ENCODE assay signal across 27 cellular contexts in genomic region chr3:196654006-196654405, GRCh38. TPM values are rescaled to one million over a fixed set of nuclear protein-coding genes. Genes with fewer than 3 reads are reported as not detected.
DNase-seq lines count a peak whose midpoint lies in the region; ATAC-seq and TF ChIP-seq lines count a peak whose summit lies in the region.
"Had no signal": no experiment of that assay in that cellular context is flagged by ENCODE, and none has a peak within 500 bp of the region (broad histone marks: within the 10 kb centered on the region; RNA-seq: fewer than 3 reads in every experiment).

No MANE protein-coding gene starts in this region.

- H3K27ac ChIP-seq in mammary epithelial cell (ENCODE audit: insufficient read depth, low read depth, low read length), result no peak overlapping the region
- H3K27ac ChIP-seq: dorsolateral prefrontal cortex, pancreas had no signal

- H3K9ac ChIP-seq in mammary epithelial cell (ENCODE audit: insufficient read depth, low read length), result no peak overlapping the region

- in situ Hi-C loops in mammary epithelial cell (cut with MboI; ENCODE audit: low sequenced_read_pairs in 2 of 2), result no loop called here

- CTCF ChIA-PET in mammary epithelial cell (lab: Charles Lee; ENCODE audit: low non-redundant PET) (no interaction called here), MCF 10A (lab: Yijun Ruan, JAX) (interaction anchor here (0.6 to 2.0 kb wide), 3 partner anchors 37 to 728 kb away, joined by 3 to 6 read pairs (median 3); no protein-coding TSS in a partner anchor)

- H3K36me3 ChIP-seq in mammary epithelial cell (ENCODE audit: insufficient read depth, low read length), result no peaks in the 10 kb centered on the region
- no peaks in the 10 kb centered on the region for H3K36me3 ChIP-seq in mucosa of descending colon (ENCODE audit: low read depth)
- H3K36me3 ChIP-seq: BE2C, pancreas had no signal

- H3K79me2 ChIP-seq in mammary epithelial cell (ENCODE audit: insufficient read depth, low read length), result no peaks in the 10 kb centered on the region

- peaks cover 28% of the 10 kb centered on the region for H3K4me1 ChIP-seq in mammary epithelial cell (ENCODE audit: insufficient read depth, low read length)
- H3K4me1 ChIP-seq in mucosa of descending colon (ENCODE audit: low read depth), result no peaks in the 10 kb centered on the region
- H3K4me1 ChIP-seq: pancreas had no signal

- no peak overlapping the region for H3K4me3 Mint-ChIP-seq in MCF 10A (ENCODE audit: unreplicated experiment)
- H3K4me3 Mint-ChIP-seq in natural killer cell treated with Interleukin-12 subunit alpha and Interleukin-12 subunit beta and Interleukin-15 and Interleukin-18, amount 100 ng/mL, for 72 hours, result no peak overlapping the region
- H3K4me3 Mint-ChIP-seq: HFFc6, mesothelial cell of epicardium, nephron had no signal

- H3K9me3 ChIP-seq in mammary epithelial cell (replicated peaks; ENCODE audit: insufficient read depth, low read length) (no peaks in the 10 kb centered on the region), mucosa of descending colon (no peaks in the 10 kb centered on the region)
- H3K9me3 ChIP-seq: BE2C, left lung, pancreas had no signal

- no peaks in the 10 kb centered on the region for H4K20me1 ChIP-seq in mammary epithelial cell (ENCODE audit: insufficient read depth, low read length)

- peaks cover 21% of the 10 kb centered on the region for H3K4me1 Mint-ChIP-seq in MCF 10A (ENCODE audit: insufficient read depth, unreplicated experiment)
- peaks cover 24 to 41% of the 10 kb centered on the region in 2 donors for H3K4me1 Mint-ChIP-seq in natural killer cell treated with Interleukin-12 subunit alpha and Interleukin-12 subunit beta and Interleukin-15 and Interleukin-18, amount 100 ng/mL, for 72 hours (ENCODE audit: low read depth in 2 of 2)

- no peak for TF ChIP-seq CTCF in mammary epithelial cell (conservative IDR thresholded peaks at IDR 0.05 in 1 of 2, IDR thresholded peaks at IDR 0.05 in 1 of 2; ENCODE audit: extremely low read depth in 1 of 2, insufficient read depth in 1 of 2, low read depth in 1 of 2, low read length in 2 of 2)
- TF ChIP-seq CTCF in MCF 10A (IDR thresholded peaks at IDR 0.05; ENCODE audit: unreplicated experiment), result no peak
- TF ChIP-seq CTCF in mucosa of descending colon (IDR thresholded peaks at IDR 0.05), result no peak

- H3K27ac Mint-ChIP-seq in MCF 10A (ENCODE audit: low read depth, unreplicated experiment), result no peak overlapping the region
- peak overlapping the region; percentile 24 to 76 for H3K27ac Mint-ChIP-seq in natural killer cell treated with Interleukin-12 subunit alpha and Interleukin-12 subunit beta and Interleukin-15 and Interleukin-18, amount 100 ng/mL, for 72 hours
- H3K27ac Mint-ChIP-seq: HFFc6, mesothelial cell of epicardium, nephron had no signal

- POLR2A ChIA-PET in MCF 10A (lab: Yijun Ruan, JAX), result no interaction called here

- no peaks in the 10 kb centered on the region for H3K27me3 ChIP-seq in mammary epithelial cell (ENCODE audit: insufficient read depth, low read length)
- H3K27me3 ChIP-seq: BE2C, dorsolateral prefrontal cortex, left lung, pancreas had no signal

- peak; percentile 68 for DNase-seq in mammary epithelial cell
- DNase-seq in MCF 10A (ENCODE audit: unreplicated experiment), result no peak
- DNase-seq in amniotic epithelial cell (ENCODE audit: low read depth), result peak; percentile 13
- no peak for DNase-seq in natural killer cell treated with Interleukin-12 subunit alpha and Interleukin-12 subunit beta and Interleukin-15 and Interleukin-18, amount 100 ng/mL, for 72 hours (ENCODE audit: low spot score)
- no peak for DNase-seq in mucosa of descending colon
- DNase-seq in GF-D8 (lab: John Stamatoyannopoulos, UW), result no peak
- DNase-seq: activated CD4-positive, alpha-beta T cell treated with anti-CD3 and anti-CD28 coated beads, Interleukin-2, amount 50 U/mL, for 4 hours; activated effector memory CD4-positive, alpha-beta T cell treated with Interleukin-2 at 50 U/mL for 16 hours; BE2C; central memory CD4-positive, alpha-beta T cell; HFFc6; hypothalamus; NCI-H1048; NCI-H187 treated with DMSO at 0.1 percent for 48 hours; NCI-H526; NK-92 treated with Interleukin-12 subunit alpha and Interleukin-12 subunit beta, amount 100 ng/mL, for 24 hours; Right ventricle myocardium superior; stimulated activated CD4-positive, alpha-beta T cell treated with anti-CD3 and anti-CD28 coated beads, Interleukin-2, amount 100 ng/mL, for 24 hours; trophoblast cell had no signal

- intact Hi-C loops in mammary epithelial cell (cut with micrococcal nuclease), result no loop called here
- intact Hi-C loops in MCF 10A (cut with micrococcal nuclease), result no loop called here
- intact Hi-C loops in mucosa of descending colon (cut with DNase I, micrococcal nuclease), result no loop called here

- no TSS peak for BruUV-seq in mammary epithelial cell (replicated peaks; lab: Mats Ljungman, UMichigan)
- no TSS peak for BruUV-seq in MCF 10A (replicated peaks; lab: Mats Ljungman, UMichigan)

- dilution Hi-C loops in mammary epithelial cell (cut with HindIII; ENCODE audit: low sequenced_read_pairs), result loop anchor here (5.0 kb wide), 1 partner anchor 62 kb away; no protein-coding TSS in a partner anchor

- H3K36me3 Mint-ChIP-seq in MCF 10A (ENCODE audit: insufficient read depth, unreplicated experiment), result no peaks in the 10 kb centered on the region
- no peaks in the 10 kb centered on the region for H3K36me3 Mint-ChIP-seq in natural killer cell treated with Interleukin-12 subunit alpha and Interleukin-12 subunit beta and Interleukin-15 and Interleukin-18, amount 100 ng/mL, for 72 hours
- H3K36me3 Mint-ChIP-seq: mesothelial cell of epicardium had no signal

- no peak overlapping the region for H3K4me2 ChIP-seq in mammary epithelial cell (ENCODE audit: insufficient read depth, low read depth, low read length)

- H3K4me3 ChIP-seq in mammary epithelial cell (replicated peaks in 1 of 3; ENCODE audit: insufficient read depth in 1 of 3, low read depth in 2 of 3, low read length in 3 of 3) (no peak overlapping the region), mucosa of descending colon (no peak overlapping the region)
- H3K4me3 ChIP-seq: dorsolateral prefrontal cortex, GM12878, left lung, pancreas had no signal

- 87% methylated on average over 8 of the region's 8 CpGs for WGBS in mammary epithelial cell (ENCODE audit: low coverage, missing lambda C conversion rate)

- no peak for ATAC-seq in natural killer cell treated with Interleukin-12 subunit alpha and Interleukin-12 subunit beta and Interleukin-15 and Interleukin-18, amount 100 ng/mL, for 72 hours
- no peak for ATAC-seq in mucosa of descending colon
- no peak for ATAC-seq in HG02885 (IDR thresholded peaks at IDR 0.05; ENCODE audit: poor library complexity, unreplicated experiment)
- ATAC-seq in GM21576 (IDR thresholded peaks at IDR 0.05; ENCODE audit: unreplicated experiment), result no peak
- ATAC-seq: GM12878, left lung, pancreas had no signal

- H3K27me3 Mint-ChIP-seq in MCF 10A (ENCODE audit: insufficient read depth, unreplicated experiment), result no peaks in the 10 kb centered on the region
- no peaks in the 10 kb centered on the region for H3K27me3 Mint-ChIP-seq in natural killer cell treated with Interleukin-12 subunit alpha and Interleukin-12 subunit beta and Interleukin-15 and Interleukin-18, amount 100 ng/mL, for 72 hours

- no peaks in the 10 kb centered on the region for H3K9me3 Mint-ChIP-seq in MCF 10A (ENCODE audit: unreplicated experiment)
- H3K9me3 Mint-ChIP-seq in natural killer cell treated with Interleukin-12 subunit alpha and Interleukin-12 subunit beta and Interleukin-15 and Interleukin-18, amount 100 ng/mL, for 72 hours, result no peaks in the 10 kb centered on the region
- H3K9me3 Mint-ChIP-seq: HFFc6, mesothelial cell of epicardium, nephron had no signal

- H2AFZ ChIP-seq in mammary epithelial cell (ENCODE audit: low read depth, low read length), result no peak overlapping the region

RNA-seq across cellular contexts. Expression of gene NRROS, which starts 14.5 kb away (rescaled TPM):
- total RNA-seq in mammary epithelial cell (1 to 10 TPM in 1 of 2 donors, not detected in 1; 1.1 TPM), MCF 10A (2022) (not detected in 2 replicates), mucosa of descending colon (1 to 10 TPM; 1.1 to 6.0 (median 5.4) TPM)
- 0.24 TPM for polyA plus RNA-seq in mammary epithelial cell
- polyA minus RNA-seq in mammary epithelial cell, result not detected
- total RNA-seq in natural killer cell treated with Interleukin-12 subunit alpha and Interleukin-12 subunit beta and Interleukin-15 and Interleukin-18, amount 100 ng/mL, for 72 hours, result 10 to 100 TPM; 40.3 to 55.7 TPM

RNA-seq across cellular contexts. Expression of gene CEP19, which starts 58.0 kb away (rescaled TPM):
- 1 to 10 TPM; 1.7 to 2.0 TPM for total RNA-seq in mammary epithelial cell
- polyA plus RNA-seq in mammary epithelial cell, result 1.5 TPM
- not detected for polyA minus RNA-seq in mammary epithelial cell
- 1.8 and 3.2 TPM in 2 replicates for total RNA-seq in MCF 10A (2022)
- total RNA-seq in natural killer cell treated with Interleukin-12 subunit alpha and Interleukin-12 subunit beta and Interleukin-15 and Interleukin-18, amount 100 ng/mL, for 72 hours, result 1 to 10 TPM; 2.3 to 4.2 TPM
- 1 to 10 TPM in 1 of 3 donors, under 1 TPM in 2; 0.23 to 3.8 (median 0.70) TPM for total RNA-seq in mucosa of descending colon

RNA-seq across cellular contexts. Expression of gene PIGX, which starts 58.2 kb away (rescaled TPM):
- total RNA-seq in mammary epithelial cell (10 to 100 TPM; 25.7 to 28.3 TPM), MCF 10A (2022) (20.8 and 23.2 TPM in 2 replicates), mucosa of descending colon (10 to 100 TPM; 22.5 to 30.5 (median 29.0) TPM)
- 11.8 TPM for polyA plus RNA-seq in mammary epithelial cell
- polyA minus RNA-seq in mammary epithelial cell, result 17.4 TPM
- 10 to 100 TPM; 28.1 to 33.6 TPM for total RNA-seq in natural killer cell treated with Interleukin-12 subunit alpha and Interleukin-12 subunit beta and Interleukin-15 and Interleukin-18, amount 100 ng/mL, for 72 hours

Comparison
In these comparisons a context has a peak if more than half of its experiments do, and no peak if none do; other contexts are left out.
1. DNase-seq: peak in mammary epithelial cell (single experiment) and amniotic epithelial cell (single experiment); none in MCF 10A (single experiment), natural killer cell treated with Interleukin-12 subunit alpha and Interleukin-12 subunit beta and Interleukin-15 and Interleukin-18, amount 100 ng/mL, for 72 hours (single experiment), mucosa of descending colon (0 of 3) and GF-D8 (single experiment).
2. RNA of gene NRROS, which starts 14.5 kb away (total RNA-seq): 40.3 to 55.7 TPM in natural killer cell treated with Interleukin-12 subunit alpha and Interleukin-12 subunit beta and Interleukin-15 and Interleukin-18, amount 100 ng/mL, for 72 hours; 1.1 to 6.0 TPM in mucosa of descending colon, 1.1 TPM in mammary epithelial cell and not detected in MCF 10A; every median in the first group is over 4 times any median in the second.